1 cellular context compared by ENCODE assay signal in genomic region chr11:1675536-1676253, GRCh38.
TF ChIP-seq lines count a peak whose summit lies in the region.

No MANE protein-coding gene starts in this region.

TF ChIP-seq in HepG2, 621 proteins besides CTCF, POLR2A, EP300 and RAD21 (continues in another document):
- TF ChIP-seq KMT2A (CRISPR knock-in tag; IDR thresholded peaks at IDR 0.05) (no peak), GABPA (IDR thresholded peaks at IDR 0.05; ENCODE audit: low read depth, low read length) (no peak), GABPA (CRISPR knock-in tag; IDR thresholded peaks at IDR 0.05; ENCODE audit: low read depth) (0 out of 2 replicates have a peak, but pooled peaks have one; percentile 25), GATA4 (IDR thresholded peaks at IDR 0.05; ENCODE audit: borderline replicate concordance, low read depth) (peak; percentile 85; the same call in 1 of the 2 replicates), PATZ1 (CRISPR knock-in tag; IDR thresholded peaks at IDR 0.05) (0 out of 2 replicates have a peak, but pooled peaks have one; percentile 30), ZBTB49 (CRISPR knock-in tag; IDR thresholded peaks at IDR 0.05; ENCODE audit: borderline replicate concordance) (no peak), KDM6A (CRISPR knock-in tag; IDR thresholded peaks at IDR 0.05; ENCODE audit: low read depth) (peak; percentile 51; the same call in 1 of the 2 replicates), ZNF713 (CRISPR knock-in tag; IDR thresholded peaks at IDR 0.05) (no peak), MEF2D (CRISPR knock-in tag; IDR thresholded peaks at IDR 0.05) (no peak), MIER3 (CRISPR knock-in tag; IDR thresholded peaks at IDR 0.05; ENCODE audit: borderline replicate concordance) (peak; percentile 36; the same call in 1 of the 2 replicates), GMEB1 (CRISPR knock-in tag; IDR thresholded peaks at IDR 0.05; ENCODE audit: borderline replicate concordance) (no peak), SP4 (CRISPR knock-in tag; IDR thresholded peaks at IDR 0.05) (no peak), ONECUT2 (CRISPR knock-in tag; IDR thresholded peaks at IDR 0.05) (peak; percentile 98), NFKB2 (CRISPR knock-in tag; IDR thresholded peaks at IDR 0.05; ENCODE audit: borderline replicate concordance) (no peak), MLX (CRISPR knock-in tag; IDR thresholded peaks at IDR 0.05) (peak; percentile 92), PREB (CRISPR knock-in tag; IDR thresholded peaks at IDR 0.05) (no peak), FOXC1 (CRISPR knock-in tag; IDR thresholded peaks at IDR 0.05; ENCODE audit: borderline replicate concordance) (no peak), MAZ (IDR thresholded peaks at IDR 0.05; ENCODE audit: borderline replicate concordance, low read depth, low read length) (no peak), MAZ (CRISPR knock-in tag; IDR thresholded peaks at IDR 0.05; ENCODE audit: low read depth) (no peak), GRHL1 (CRISPR knock-in tag; conservative IDR thresholded peaks at IDR 0.05) (no peak), SNAPC2 (CRISPR knock-in tag; IDR thresholded peaks at IDR 0.05) (peak; percentile 52; the same call in 1 of the 2 replicates), RARA (CRISPR knock-in tag; IDR thresholded peaks at IDR 0.05) (peak; percentile 69; the same call in 1 of the 2 replicates), ZNF761 (CRISPR knock-in tag; conservative IDR thresholded peaks at IDR 0.05) (0 out of 2 replicates have a peak, but pooled peaks have one; percentile 29), ZBTB42 (CRISPR knock-in tag; IDR thresholded peaks at IDR 0.05) (no peak), ZNF737 (CRISPR knock-in tag; IDR thresholded peaks at IDR 0.05; ENCODE audit: borderline replicate concordance) (no peak), ZNF33A (CRISPR knock-in tag; IDR thresholded peaks at IDR 0.05; ENCODE audit: borderline replicate concordance) (no peak), MTERF4 (CRISPR knock-in tag; IDR thresholded peaks at IDR 0.05) (no peak), REPIN1 (CRISPR knock-in tag; IDR thresholded peaks at IDR 0.05; ENCODE audit: borderline replicate concordance, low read depth) (0 out of 2 replicates have a peak, but pooled peaks have one; percentile 22), ZFX (CRISPR knock-in tag; IDR thresholded peaks at IDR 0.05; ENCODE audit: low read depth) (peak; percentile 19; the same call in 1 of the 2 replicates), JUND (CRISPR knock-in tag; IDR thresholded peaks at IDR 0.05) (no peak), ARNTL (CRISPR knock-in tag; IDR thresholded peaks at IDR 0.05) (peak; percentile 85), ZMAT5 (CRISPR knock-in tag; IDR thresholded peaks at IDR 0.05; ENCODE audit: borderline replicate concordance, low read depth) (no peak), SOX6 (IDR thresholded peaks at IDR 0.05) (no peak), SOX6 (CRISPR knock-in tag; IDR thresholded peaks at IDR 0.05) (peak; percentile 84), ZBTB7A (CRISPR knock-in tag; IDR thresholded peaks at IDR 0.05) (no peak), ZNF10 (CRISPR knock-in tag; IDR thresholded peaks at IDR 0.05; ENCODE audit: borderline replicate concordance, low read depth) (no peak), NFIC (IDR thresholded peaks at IDR 0.05; ENCODE audit: low read length) (peak; percentile 96), TFDP2 (CRISPR knock-in tag; IDR thresholded peaks at IDR 0.05) (no peak), NR2F2 (IDR thresholded peaks at IDR 0.05; ENCODE audit: borderline replicate concordance, low read depth) (no peak), ZNF343 (CRISPR knock-in tag; IDR thresholded peaks at IDR 0.05) (no peak), ZBTB20 (CRISPR knock-in tag; IDR thresholded peaks at IDR 0.05; ENCODE audit: borderline replicate concordance, low read depth) (no peak), KAT2B (IDR thresholded peaks at IDR 0.05; ENCODE audit: borderline replicate concordance, low read depth, low read length) (peak; percentile 97), RBFOX2 (IDR thresholded peaks at IDR 0.05; ENCODE audit: low read depth, low read length) (peak; percentile 67), ZGPAT (CRISPR knock-in tag; IDR thresholded peaks at IDR 0.05) (peak; percentile 64; the same call in 1 of the 2 replicates), NBN (conservative IDR thresholded peaks at IDR 0.05) (no peak), PLSCR1 (CRISPR knock-in tag; IDR thresholded peaks at IDR 0.05; ENCODE audit: borderline replicate concordance) (no peak), ZEB1 (IDR thresholded peaks at IDR 0.05; ENCODE audit: insufficient replicate concordance, low read depth) (peak; percentile 31)
